Comparison of ENCODE assay signal across 8 cellular contexts in genomic region chr15:84982301-84982920, GRCh38. TPM values are rescaled to one million over a fixed set of nuclear protein-coding genes. Genes with fewer than 3 reads are reported as not detected.
A peak's percentile ranks its signal among the peaks of the same experiment; 100 is the strongest.
DNase-seq lines count a peak whose midpoint lies in the region; ATAC-seq and TF ChIP-seq lines count a peak whose summit lies in the region.

No MANE protein-coding gene starts in this region.

- no peaks in the 10 kb centered on the region for H3K9me3 ChIP-seq in mucosa of rectum (ENCODE audit: control insufficient read depth in 2 of 2, low read length in 2 of 2)

- POLR2A ChIA-PET in activated CD8-positive, alpha-beta T cell treated with anti-CD3 and anti-CD28 coated beads for 36 hours (lab: Charles Lee): interaction anchor here (2.6 kb wide), 1 partner anchor 9 kb away, joined by 14 read pairs; no protein-coding TSS in a partner anchor

- no peak overlapping the region for H3K27ac ChIP-seq in HL-60 (replicated peaks)
- peak overlapping the region; percentile 95 to 97 for H3K27ac ChIP-seq in mucosa of rectum (ENCODE audit: low read depth in 2 of 2, low read length in 2 of 2)

- H3K27me3 Mint-ChIP-seq in activated CD8-positive, alpha-beta T cell treated with anti-CD3 and anti-CD28 coated beads for 36 hours: no peaks in the 10 kb centered on the region
- H3K27me3 Mint-ChIP-seq in effector memory CD8-positive, alpha-beta T cell: no peaks in the 10 kb centered on the region

- peaks cover 22 to 26% of the 10 kb centered on the region in 2 donors for H3K4me1 ChIP-seq in mucosa of rectum (ENCODE audit: control insufficient read depth in 2 of 2, insufficient read depth in 2 of 2, low read length in 2 of 2)

- peaks cover 50% of the 10 kb centered on the region for H3K4me1 Mint-ChIP-seq in activated CD8-positive, alpha-beta T cell treated with anti-CD3 and anti-CD28 coated beads for 36 hours (ENCODE audit: low read depth)
- peaks cover 17 to 27% of the 10 kb centered on the region in 2 donors for H3K4me1 Mint-ChIP-seq in effector memory CD8-positive, alpha-beta T cell (ENCODE audit: low read depth in 2 of 2)
- peaks cover 22% of the 10 kb centered on the region for H3K4me1 Mint-ChIP-seq in stimulated activated effector memory CD8-positive, alpha-beta T cell treated with anti-CD3 and anti-CD28 coated beads, Interleukin-12 subunit alpha, Interleukin-12 subunit beta, amount 100 ng/mL, for 72 hours

- H3K36me3 ChIP-seq in mucosa of rectum (ENCODE audit: control insufficient read depth in 2 of 2, insufficient read depth in 2 of 2, low read length in 2 of 2): no peaks in the 10 kb centered on the region

- ATAC-seq in activated CD8-positive, alpha-beta T cell treated with anti-CD3 and anti-CD28 coated beads for 36 hours: no peak
- ATAC-seq in effector memory CD8-positive, alpha-beta T cell (replicated peaks): peak; percentile 11
- ATAC-seq in stimulated activated effector memory CD8-positive, alpha-beta T cell treated with anti-CD3 and anti-CD28 coated beads, Interleukin-12 subunit alpha, Interleukin-12 subunit beta, amount 100 ng/mL, for 72 hours: no peak
- ATAC-seq in HG02610 (IDR thresholded peaks at IDR 0.05; ENCODE audit: unreplicated experiment): no peak

- H3K4me3 Mint-ChIP-seq in activated CD8-positive, alpha-beta T cell treated with anti-CD3 and anti-CD28 coated beads for 36 hours: peak overlapping the region; percentile 96
- peak overlapping the region; percentile 87 to 88 for H3K4me3 Mint-ChIP-seq in effector memory CD8-positive, alpha-beta T cell
- H3K4me3 Mint-ChIP-seq in stimulated activated effector memory CD8-positive, alpha-beta T cell treated with anti-CD3 and anti-CD28 coated beads, Interleukin-12 subunit alpha, Interleukin-12 subunit beta, amount 100 ng/mL, for 72 hours: peak overlapping the region; percentile 89

- DNase-seq in CD1c-positive myeloid dendritic cell (ENCODE audit: extremely low spot score): peak; percentile 64
- peak in 1 of 2 experiments; percentile 36 for DNase-seq in HL-60 (ENCODE audit: low read depth in 1 of 2, low spot score in 1 of 2)
- peak; percentile 80 for DNase-seq in activated CD8-positive, alpha-beta T cell treated with anti-CD3 and anti-CD28 coated beads for 36 hours
- DNase-seq in effector memory CD8-positive, alpha-beta T cell: peak; percentile 50 to 60 (median 55)
- peak; percentile 13 to 72 for DNase-seq in stimulated activated effector memory CD8-positive, alpha-beta T cell treated with anti-CD3 and anti-CD28 coated beads, Interleukin-12 subunit alpha, Interleukin-12 subunit beta, amount 100 ng/mL, for 72 hours (ENCODE audit: low spot score in 2 of 2)
- DNase-seq in AG08396 (ENCODE audit: low spot score): no peak

- H3K4me3 ChIP-seq in HL-60 (replicated peaks; ENCODE audit: insufficient read depth, low read length) (peak overlapping the region; percentile 86), mucosa of rectum (ENCODE audit: low read length in 2 of 2) (peak overlapping the region; percentile 77 to 88)

- no peaks in the 10 kb centered on the region for H3K9me3 Mint-ChIP-seq in activated CD8-positive, alpha-beta T cell treated with anti-CD3 and anti-CD28 coated beads for 36 hours
- H3K9me3 Mint-ChIP-seq in effector memory CD8-positive, alpha-beta T cell: no peaks in the 10 kb centered on the region
- no peaks in the 10 kb centered on the region for H3K9me3 Mint-ChIP-seq in stimulated activated effector memory CD8-positive, alpha-beta T cell treated with anti-CD3 and anti-CD28 coated beads, Interleukin-12 subunit alpha, Interleukin-12 subunit beta, amount 100 ng/mL, for 72 hours

- H3K27ac Mint-ChIP-seq in activated CD8-positive, alpha-beta T cell treated with anti-CD3 and anti-CD28 coated beads for 36 hours: peak overlapping the region; percentile 95
- H3K27ac Mint-ChIP-seq in effector memory CD8-positive, alpha-beta T cell: peak overlapping the region; percentile 71 to 95
- peak overlapping the region; percentile 26 for H3K27ac Mint-ChIP-seq in stimulated activated effector memory CD8-positive, alpha-beta T cell treated with anti-CD3 and anti-CD28 coated beads, Interleukin-12 subunit alpha, Interleukin-12 subunit beta, amount 100 ng/mL, for 72 hours

- intact Hi-C loops in activated CD8-positive, alpha-beta T cell treated with anti-CD3 and anti-CD28 coated beads for 36 hours (cut with micrococcal nuclease): no loop called here

- peaks cover 4% of the 10 kb centered on the region for H3K36me3 Mint-ChIP-seq in activated CD8-positive, alpha-beta T cell treated with anti-CD3 and anti-CD28 coated beads for 36 hours (ENCODE audit: low read depth)
- peaks cover 33% of the 10 kb centered on the region for H3K36me3 Mint-ChIP-seq in effector memory CD8-positive, alpha-beta T cell (ENCODE audit: insufficient read depth)
- peaks cover 6% of the 10 kb centered on the region for H3K36me3 Mint-ChIP-seq in stimulated activated effector memory CD8-positive, alpha-beta T cell treated with anti-CD3 and anti-CD28 coated beads, Interleukin-12 subunit alpha, Interleukin-12 subunit beta, amount 100 ng/mL, for 72 hours

- H3K27me3 ChIP-seq in HL-60 (ENCODE audit: insufficient read depth, poor library complexity, severe bottlenecking): no peaks in the 10 kb centered on the region
- no peaks in the 10 kb centered on the region for H3K27me3 ChIP-seq in mucosa of rectum (ENCODE audit: control insufficient read depth in 2 of 2, insufficient read depth in 2 of 2, low read length in 2 of 2)

- TF ChIP-seq CTCF in HL-60 (IDR thresholded peaks at IDR 0.05; ENCODE audit: insufficient read depth, low read length): no peak
- no peak for TF ChIP-seq CTCF in activated CD8-positive, alpha-beta T cell treated with anti-CD3 and anti-CD28 coated beads for 36 hours (IDR thresholded peaks at IDR 0.05)

- H3K9ac ChIP-seq in mucosa of rectum (ENCODE audit: low read depth in 1 of 2, low read length in 2 of 2): peak overlapping the region; percentile 75 to 92

- CTCF ChIA-PET in activated CD8-positive, alpha-beta T cell treated with anti-CD3 and anti-CD28 coated beads for 36 hours (lab: Charles Lee): interaction anchor here (1.2 kb wide), 1 partner anchor 61 kb away, joined by 3 read pairs; no protein-coding TSS in a partner anchor

RNA-seq across cellular contexts. Expression of gene PDE8A, which starts 0.8 kb away (rescaled TPM):
- 10 to 100 TPM; 23.2 to 24.4 TPM for total RNA-seq in activated CD8-positive, alpha-beta T cell treated with anti-CD3 and anti-CD28 coated beads for 36 hours

Comparison
In these comparisons a context has a peak if more than half of its experiments do, and no peak if none do; other contexts are left out.
1. H3K27ac Mint-ChIP-seq: peak in every context shown above with its lines; median percentile 95 in activated CD8-positive, alpha-beta T cell treated with anti-CD3 and anti-CD28 coated beads for 36 hours; 83 in effector memory CD8-positive, alpha-beta T cell; 26 in stimulated activated effector memory CD8-positive, alpha-beta T cell treated with anti-CD3 and anti-CD28 coated beads, Interleukin-12 subunit alpha, Interleukin-12 subunit beta, amount 100 ng/mL, for 72 hours.